38 cellular contexts compared by ENCODE assay signal in the genomic region with DNA sequence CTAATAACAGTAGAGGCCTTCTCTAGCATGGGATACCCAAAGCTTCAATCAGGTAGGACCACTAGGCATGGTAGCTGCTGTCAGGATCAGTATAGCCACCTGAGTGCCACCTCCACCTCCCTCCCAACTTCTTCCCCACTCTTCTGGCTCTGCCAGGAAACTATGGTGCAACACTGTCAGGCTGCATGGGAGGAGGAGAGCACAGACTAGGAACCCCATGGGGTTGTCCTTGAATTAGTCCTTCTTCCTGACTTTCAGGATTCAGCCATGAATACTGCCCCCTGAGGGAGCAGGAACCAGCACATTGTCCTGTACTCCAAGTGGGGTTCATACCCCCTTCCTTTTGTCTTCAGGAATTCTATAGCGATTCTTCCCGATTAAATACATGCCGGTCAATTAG.
"Had no signal": no experiment of that assay in that cellular context is flagged by ENCODE, and none has a peak within 500 bp of the region (broad histone marks: within the 10 kb centered on the region; RNA-seq: fewer than 3 reads in every experiment).

No MANE protein-coding gene starts in this region.

- H3K4me1 Mint-ChIP-seq: activated CD4-positive, alpha-beta memory T cell treated with anti-CD3 and anti-CD28 coated beads, Interleukin-2, amount 10 ng/mL, durations not matched to agents 7 days and 5 days; activated CD4-positive, alpha-beta T cell treated with anti-CD3 and anti-CD28 coated beads for 36 hours; activated CD4-positive, alpha-beta T cell treated with anti-CD3 and anti-CD28 coated beads, Interleukin-2, amount 10 ng/mL, durations not matched to agents 7 days and 5 days; activated CD8-positive, alpha-beta memory T cell treated with anti-CD3 and anti-CD28 coated beads, Interleukin-2, amount 10 ng/mL, durations not matched to agents 7 days and 5 days; activated naive CD4-positive, alpha-beta T cell treated with anti-CD3 and anti-CD28 coated beads, Interleukin-2, amount 10 ng/mL, durations not matched to agents 7 days and 5 days; activated naive CD4-positive, alpha-beta T cell treated with anti-CD3 and anti-CD28 coated beads, Interleukin-2, amount 50 U/mL, for 24 hours; activated naive CD8-positive, alpha-beta T cell treated with anti-CD3 and anti-CD28 coated beads, Interleukin-2, amount 10 ng/mL, durations not matched to agents 7 days and 5 days; activated naive CD8-positive, alpha-beta T cell treated with anti-CD3 and anti-CD28 coated beads, Interleukin-2, amount 50 U/mL, for 24 hours; central memory CD8-positive, alpha-beta T cell had no signal

- DNase-seq: activated CD4-positive, alpha-beta memory T cell treated with anti-CD3 and anti-CD28 coated beads, Interleukin-2, amount 10 ng/mL, durations not matched to agents 7 days and 5 days; activated CD4-positive, alpha-beta T cell treated with anti-CD3 and anti-CD28 coated beads for 1 hour; activated CD4-positive, alpha-beta T cell treated with anti-CD3 and anti-CD28 coated beads for 36 hours; activated CD4-positive, alpha-beta T cell treated with anti-CD3 and anti-CD28 coated beads for 48 hours; activated CD4-positive, alpha-beta T cell treated with anti-CD3 and anti-CD28 coated beads, Interleukin-2, amount 10 ng/mL, durations not matched to agents 7 days and 5 days; activated CD4-positive, alpha-beta T cell treated with anti-CD3 and anti-CD28 coated beads, Interleukin-2, amount 50 U/mL, for 48 hours; activated CD4-positive, CD25-positive, alpha-beta regulatory T cell; activated CD8-positive, alpha-beta memory T cell treated with anti-CD3 and anti-CD28 coated beads for 24 hours; activated CD8-positive, alpha-beta memory T cell treated with anti-CD3 and anti-CD28 coated beads, Interleukin-2, amount 10 ng/mL, durations not matched to agents 7 days and 5 days; activated CD8-positive, alpha-beta memory T cell treated with anti-CD3 and anti-CD28 coated beads, Interleukin-2, amount 50 U/mL, for 48 hours; activated CD8-positive, alpha-beta T cell treated with anti-CD3 and anti-CD28 coated beads, Interleukin-2, amount 10 ng/mL, durations not matched to agents 7 days and 5 days; activated effector memory CD4-positive, alpha-beta T cell treated with Interleukin-2 at 50 U/mL for 16 hours; activated gamma-delta T cell; activated naive CD4-positive, alpha-beta T cell treated with anti-CD3 and anti-CD28 coated beads, Interleukin-2, amount 10 ng/mL, durations not matched to agents 7 days and 5 days; activated naive CD4-positive, alpha-beta T cell treated with Interleukin-2 at 50 U/mL for 16 hours; activated naive CD8-positive, alpha-beta T cell treated with anti-CD3 and anti-CD28 coated beads, Interleukin-2, amount 10 ng/mL, durations not matched to agents 7 days and 5 days; activated naive CD8-positive, alpha-beta T cell treated with anti-CD3 and anti-CD28 coated beads, Interleukin-2, amount 50 U/mL, for 24 hours; activated T-cell treated with anti-CD3 and anti-CD28 coated beads, Interleukin-2, amount 50 U/mL, for 24 hours; activated T-cell treated with anti-CD3 and anti-CD28 coated beads, Interleukin-2, amount 50 U/mL, for 48 hours; amygdala; anterior cingulate cortex; caudate nucleus; cerebellar nuclear complex; T-helper 1 cell; T-helper 2 cell; T-helper 9 cell had no signal

- H3K4me1 ChIP-seq: ascending aorta had no signal

- H3K9me3 ChIP-seq: ascending aorta had no signal

- H3K27ac Mint-ChIP-seq: activated CD4-positive, alpha-beta memory T cell treated with anti-CD3 and anti-CD28 coated beads, Interleukin-2, amount 10 ng/mL, durations not matched to agents 7 days and 5 days; activated CD4-positive, alpha-beta T cell treated with anti-CD3 and anti-CD28 coated beads for 36 hours; activated CD4-positive, alpha-beta T cell treated with anti-CD3 and anti-CD28 coated beads, Interleukin-2, amount 10 ng/mL, durations not matched to agents 7 days and 5 days; activated CD8-positive, alpha-beta memory T cell treated with anti-CD3 and anti-CD28 coated beads, Interleukin-2, amount 10 ng/mL, durations not matched to agents 7 days and 5 days; activated CD8-positive, alpha-beta T cell treated with anti-CD3 and anti-CD28 coated beads, Interleukin-2, amount 10 ng/mL, durations not matched to agents 7 days and 5 days; activated naive CD4-positive, alpha-beta T cell treated with anti-CD3 and anti-CD28 coated beads, Interleukin-2, amount 10 ng/mL, durations not matched to agents 7 days and 5 days; activated naive CD4-positive, alpha-beta T cell treated with anti-CD3 and anti-CD28 coated beads, Interleukin-2, amount 50 U/mL, for 24 hours; activated naive CD8-positive, alpha-beta T cell; activated naive CD8-positive, alpha-beta T cell treated with anti-CD3 and anti-CD28 coated beads, Interleukin-2, amount 10 ng/mL, durations not matched to agents 7 days and 5 days; activated naive CD8-positive, alpha-beta T cell treated with anti-CD3 and anti-CD28 coated beads, Interleukin-2, amount 50 U/mL, for 24 hours; activated T-cell treated with anti-CD3 and anti-CD28 coated beads, Interleukin-2, amount 50 U/mL, for 24 hours; activated T-helper 2 cell treated with anti-CD3 and anti-CD28 coated beads, Interferon-gamma antibody, Interleukin-2, Interleukin-4, amounts not matched to agents 10 μg/mL and 5 μg/mL and 100 μg/mL, durations not matched to agents 14 hours and 24 hours and 36 hours; brain; T-helper 1 cell treated with Interleukin-12 subunit alpha and Interleukin-12 subunit beta and Interleukin-4 antibody, amounts not matched to agents 30 μg/mL and 1 μg/mL, for 36 hours; T-helper 2 cell treated with Interferon-gamma antibody and Interleukin-4, amounts not matched to agents 5 μg/mL and 100 μg/mL, for 36 hours had no signal

- FAIRE-seq: TTC549 had no signal

- H3K36me3 ChIP-seq: ascending aorta, cardiac muscle cell had no signal

- H3K27ac ChIP-seq: ascending aorta, cardiac muscle cell, VCaP had no signal

- H3K36me3 Mint-ChIP-seq: activated CD8-positive, alpha-beta memory T cell treated with anti-CD3 and anti-CD28 coated beads, Interleukin-2, amount 10 ng/mL, durations not matched to agents 7 days and 5 days; activated naive CD4-positive, alpha-beta T cell treated with anti-CD3 and anti-CD28 coated beads, Interleukin-2, amount 10 ng/mL, durations not matched to agents 7 days and 5 days; activated naive CD4-positive, alpha-beta T cell treated with anti-CD3 and anti-CD28 coated beads, Interleukin-2, amount 50 U/mL, for 24 hours; activated naive CD8-positive, alpha-beta T cell; activated naive CD8-positive, alpha-beta T cell treated with anti-CD3 and anti-CD28 coated beads, Interleukin-2, amount 10 ng/mL, durations not matched to agents 7 days and 5 days; brain had no signal

- ATAC-seq: activated CD4-positive, alpha-beta T cell treated with anti-CD3 and anti-CD28 coated beads for 36 hours; activated CD4-positive, CD25-positive, alpha-beta regulatory T cell treated with anti-CD3 and anti-CD28 coated beads, Interleukin-2, amount 50 U/mL, for 24 hours; activated CD8-positive, alpha-beta memory T cell treated with anti-CD3 and anti-CD28 coated beads, Interleukin-2, amount 10 ng/mL, durations not matched to agents 7 days and 5 days; activated CD8-positive, alpha-beta T cell treated with anti-CD3 and anti-CD28 coated beads, Interleukin-2, amount 10 ng/mL, durations not matched to agents 7 days and 5 days; activated naive CD8-positive, alpha-beta T cell treated with anti-CD3 and anti-CD28 coated beads, Interleukin-2, amount 50 U/mL, for 24 hours had no signal

- H3K4me3 Mint-ChIP-seq: activated CD4-positive, alpha-beta memory T cell treated with anti-CD3 and anti-CD28 coated beads, Interleukin-2, amount 10 ng/mL, durations not matched to agents 7 days and 5 days; activated CD4-positive, alpha-beta T cell treated with anti-CD3 and anti-CD28 coated beads for 36 hours; activated CD4-positive, alpha-beta T cell treated with anti-CD3 and anti-CD28 coated beads, Interleukin-2, amount 10 ng/mL, durations not matched to agents 7 days and 5 days; activated CD8-positive, alpha-beta memory T cell treated with anti-CD3 and anti-CD28 coated beads, Interleukin-2, amount 10 ng/mL, durations not matched to agents 7 days and 5 days; activated CD8-positive, alpha-beta T cell treated with anti-CD3 and anti-CD28 coated beads, Interleukin-2, amount 10 ng/mL, durations not matched to agents 7 days and 5 days; activated naive CD4-positive, alpha-beta T cell treated with anti-CD3 and anti-CD28 coated beads, Interleukin-2, amount 10 ng/mL, durations not matched to agents 7 days and 5 days; activated naive CD4-positive, alpha-beta T cell treated with anti-CD3 and anti-CD28 coated beads, Interleukin-2, amount 50 U/mL, for 24 hours; activated naive CD8-positive, alpha-beta T cell; activated naive CD8-positive, alpha-beta T cell treated with anti-CD3 and anti-CD28 coated beads, Interleukin-2, amount 10 ng/mL, durations not matched to agents 7 days and 5 days; activated naive CD8-positive, alpha-beta T cell treated with anti-CD3 and anti-CD28 coated beads, Interleukin-2, amount 50 U/mL, for 24 hours; activated T-cell treated with anti-CD3 and anti-CD28 coated beads, Interleukin-2, amount 50 U/mL, for 24 hours; brain; central memory CD8-positive, alpha-beta T cell; T-helper 1 cell treated with Interleukin-12 subunit alpha and Interleukin-12 subunit beta and Interleukin-4 antibody, amounts not matched to agents 30 μg/mL and 1 μg/mL, for 36 hours; T-helper 2 cell treated with Interferon-gamma antibody and Interleukin-4, amounts not matched to agents 5 μg/mL and 100 μg/mL, for 36 hours had no signal

- H3K27me3 Mint-ChIP-seq: activated CD4-positive, alpha-beta memory T cell treated with anti-CD3 and anti-CD28 coated beads, Interleukin-2, amount 10 ng/mL, durations not matched to agents 7 days and 5 days; activated CD4-positive, alpha-beta T cell treated with anti-CD3 and anti-CD28 coated beads for 36 hours; activated CD4-positive, alpha-beta T cell treated with anti-CD3 and anti-CD28 coated beads, Interleukin-2, amount 10 ng/mL, durations not matched to agents 7 days and 5 days; activated CD8-positive, alpha-beta memory T cell treated with anti-CD3 and anti-CD28 coated beads, Interleukin-2, amount 10 ng/mL, durations not matched to agents 7 days and 5 days; activated naive CD4-positive, alpha-beta T cell treated with anti-CD3 and anti-CD28 coated beads, Interleukin-2, amount 10 ng/mL, durations not matched to agents 7 days and 5 days; activated naive CD4-positive, alpha-beta T cell treated with anti-CD3 and anti-CD28 coated beads, Interleukin-2, amount 50 U/mL, for 24 hours; activated naive CD8-positive, alpha-beta T cell treated with anti-CD3 and anti-CD28 coated beads, Interleukin-2, amount 10 ng/mL, durations not matched to agents 7 days and 5 days; activated naive CD8-positive, alpha-beta T cell treated with anti-CD3 and anti-CD28 coated beads, Interleukin-2, amount 50 U/mL, for 24 hours; central memory CD8-positive, alpha-beta T cell had no signal

- H3K4me3 ChIP-seq: ascending aorta, cardiac muscle cell had no signal

- H3K9me3 Mint-ChIP-seq: activated CD4-positive, alpha-beta memory T cell treated with anti-CD3 and anti-CD28 coated beads, Interleukin-2, amount 10 ng/mL, durations not matched to agents 7 days and 5 days; activated CD4-positive, alpha-beta T cell treated with anti-CD3 and anti-CD28 coated beads, Interleukin-2, amount 10 ng/mL, durations not matched to agents 7 days and 5 days; activated naive CD4-positive, alpha-beta T cell treated with anti-CD3 and anti-CD28 coated beads, Interleukin-2, amount 10 ng/mL, durations not matched to agents 7 days and 5 days; activated naive CD4-positive, alpha-beta T cell treated with anti-CD3 and anti-CD28 coated beads, Interleukin-2, amount 50 U/mL, for 24 hours; activated naive CD8-positive, alpha-beta T cell treated with anti-CD3 and anti-CD28 coated beads, Interleukin-2, amount 50 U/mL, for 24 hours; activated T-helper 2 cell treated with anti-CD3 and anti-CD28 coated beads, Interferon-gamma antibody, Interleukin-2, Interleukin-4, amounts not matched to agents 10 μg/mL and 5 μg/mL and 100 μg/mL, durations not matched to agents 14 hours and 24 hours and 36 hours; T-helper 1 cell treated with Interleukin-12 subunit alpha and Interleukin-12 subunit beta and Interleukin-4 antibody, amounts not matched to agents 30 μg/mL and 1 μg/mL, for 36 hours had no signal

- H3K27me3 ChIP-seq: ascending aorta, cardiac muscle cell had no signal
